1 cellular context compared by ENCODE assay signal in the genomic region with DNA sequence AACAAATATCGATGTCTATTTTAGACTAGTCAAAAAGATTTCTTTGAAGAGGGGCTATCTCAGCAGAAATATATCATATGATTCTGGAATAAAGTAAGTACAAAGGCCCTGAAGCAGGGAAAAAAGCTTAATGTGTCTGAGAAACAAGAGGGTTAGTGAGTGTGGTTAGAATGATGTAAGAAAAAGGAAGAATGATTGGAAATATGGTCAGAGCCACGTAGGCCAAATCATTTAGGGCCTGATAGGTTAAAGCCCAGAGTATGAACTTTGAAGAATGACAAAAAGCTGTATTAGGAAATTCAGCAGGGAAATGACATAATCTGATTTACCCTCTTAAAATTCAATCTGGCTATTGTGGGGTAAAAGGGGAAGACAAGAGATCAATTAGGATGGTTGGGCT.
A peak's percentile ranks its signal among the peaks of the same experiment; 100 is the strongest.
TF ChIP-seq lines count a peak whose summit lies in the region.

No MANE protein-coding gene starts in this region.

TF ChIP-seq in GM12878, 131 proteins besides CTCF, POLR2A, EP300 and RAD21 (continued from another document):
- TF ChIP-seq, protein P1, sequence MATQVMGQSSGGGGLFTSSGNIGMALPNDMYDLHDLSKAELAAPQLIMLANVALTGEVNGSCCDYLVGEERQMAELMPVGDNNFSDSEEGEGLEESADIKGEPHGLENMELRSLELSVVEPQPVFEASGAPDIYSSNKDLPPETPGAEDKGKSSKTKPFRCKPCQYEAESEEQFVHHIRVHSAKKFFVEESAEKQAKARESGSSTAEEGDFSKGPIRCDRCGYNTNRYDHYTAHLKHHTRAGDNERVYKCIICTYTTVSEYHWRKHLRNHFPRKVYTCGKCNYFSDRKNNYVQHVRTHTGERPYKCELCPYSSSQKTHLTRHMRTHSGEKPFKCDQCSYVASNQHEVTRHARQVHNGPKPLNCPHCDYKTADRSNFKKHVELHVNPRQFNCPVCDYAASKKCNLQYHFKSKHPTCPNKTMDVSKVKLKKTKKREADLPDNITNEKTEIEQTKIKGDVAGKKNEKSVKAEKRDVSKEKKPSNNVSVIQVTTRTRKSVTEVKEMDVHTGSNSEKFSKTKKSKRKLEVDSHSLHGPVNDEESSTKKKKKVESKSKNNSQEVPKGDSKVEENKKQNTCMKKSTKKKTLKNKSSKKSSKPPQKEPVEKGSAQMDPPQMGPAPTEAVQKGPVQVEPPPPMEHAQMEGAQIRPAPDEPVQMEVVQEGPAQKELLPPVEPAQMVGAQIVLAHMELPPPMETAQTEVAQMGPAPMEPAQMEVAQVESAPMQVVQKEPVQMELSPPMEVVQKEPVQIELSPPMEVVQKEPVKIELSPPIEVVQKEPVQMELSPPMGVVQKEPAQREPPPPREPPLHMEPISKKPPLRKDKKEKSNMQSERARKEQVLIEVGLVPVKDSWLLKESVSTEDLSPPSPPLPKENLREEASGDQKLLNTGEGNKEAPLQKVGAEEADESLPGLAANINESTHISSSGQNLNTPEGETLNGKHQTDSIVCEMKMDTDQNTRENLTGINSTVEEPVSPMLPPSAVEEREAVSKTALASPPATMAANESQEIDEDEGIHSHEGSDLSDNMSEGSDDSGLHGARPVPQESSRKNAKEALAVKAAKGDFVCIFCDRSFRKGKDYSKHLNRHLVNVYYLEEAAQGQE (IDR thresholded peaks at IDR 0.05; ENCODE audit: low read depth, low read length) = no peak
- TF ChIP-seq RUNX3 (IDR thresholded peaks at IDR 0.05; ENCODE audit: low read length) = peak; percentile 58
- TF ChIP-seq, protein P2, sequence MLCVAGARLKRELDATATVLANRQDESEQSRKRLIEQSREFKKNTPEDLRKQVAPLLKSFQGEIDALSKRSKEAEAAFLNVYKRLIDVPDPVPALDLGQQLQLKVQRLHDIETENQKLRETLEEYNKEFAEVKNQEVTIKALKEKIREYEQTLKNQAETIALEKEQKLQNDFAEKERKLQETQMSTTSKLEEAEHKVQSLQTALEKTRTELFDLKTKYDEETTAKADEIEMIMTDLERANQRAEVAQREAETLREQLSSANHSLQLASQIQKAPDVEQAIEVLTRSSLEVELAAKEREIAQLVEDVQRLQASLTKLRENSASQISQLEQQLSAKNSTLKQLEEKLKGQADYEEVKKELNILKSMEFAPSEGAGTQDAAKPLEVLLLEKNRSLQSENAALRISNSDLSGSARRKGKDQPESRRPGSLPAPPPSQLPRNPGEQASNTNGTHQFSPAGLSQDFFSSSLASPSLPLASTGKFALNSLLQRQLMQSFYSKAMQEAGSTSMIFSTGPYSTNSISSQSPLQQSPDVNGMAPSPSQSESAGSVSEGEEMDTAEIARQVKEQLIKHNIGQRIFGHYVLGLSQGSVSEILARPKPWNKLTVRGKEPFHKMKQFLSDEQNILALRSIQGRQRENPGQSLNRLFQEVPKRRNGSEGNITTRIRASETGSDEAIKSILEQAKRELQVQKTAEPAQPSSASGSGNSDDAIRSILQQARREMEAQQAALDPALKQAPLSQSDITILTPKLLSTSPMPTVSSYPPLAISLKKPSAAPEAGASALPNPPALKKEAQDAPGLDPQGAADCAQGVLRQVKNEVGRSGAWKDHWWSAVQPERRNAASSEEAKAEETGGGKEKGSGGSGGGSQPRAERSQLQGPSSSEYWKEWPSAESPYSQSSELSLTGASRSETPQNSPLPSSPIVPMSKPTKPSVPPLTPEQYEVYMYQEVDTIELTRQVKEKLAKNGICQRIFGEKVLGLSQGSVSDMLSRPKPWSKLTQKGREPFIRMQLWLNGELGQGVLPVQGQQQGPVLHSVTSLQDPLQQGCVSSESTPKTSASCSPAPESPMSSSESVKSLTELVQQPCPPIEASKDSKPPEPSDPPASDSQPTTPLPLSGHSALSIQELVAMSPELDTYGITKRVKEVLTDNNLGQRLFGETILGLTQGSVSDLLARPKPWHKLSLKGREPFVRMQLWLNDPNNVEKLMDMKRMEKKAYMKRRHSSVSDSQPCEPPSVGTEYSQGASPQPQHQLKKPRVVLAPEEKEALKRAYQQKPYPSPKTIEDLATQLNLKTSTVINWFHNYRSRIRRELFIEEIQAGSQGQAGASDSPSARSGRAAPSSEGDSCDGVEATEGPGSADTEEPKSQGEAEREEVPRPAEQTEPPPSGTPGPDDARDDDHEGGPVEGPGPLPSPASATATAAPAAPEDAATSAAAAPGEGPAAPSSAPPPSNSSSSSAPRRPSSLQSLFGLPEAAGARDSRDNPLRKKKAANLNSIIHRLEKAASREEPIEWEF (IDR thresholded peaks at IDR 0.05; ENCODE audit: insufficient replicate concordance, low read depth, low read length) = no peak
- no peak for TF ChIP-seq CHD1 (IDR thresholded peaks at IDR 0.05; ENCODE audit: low read depth, low read length)
- TF ChIP-seq CBFB (IDR thresholded peaks at IDR 0.05; ENCODE audit: low read depth) = no peak
- TF ChIP-seq CREB1 (IDR thresholded peaks at IDR 0.05; ENCODE audit: low read depth) = peak; percentile 69
- TF ChIP-seq, protein P3, sequence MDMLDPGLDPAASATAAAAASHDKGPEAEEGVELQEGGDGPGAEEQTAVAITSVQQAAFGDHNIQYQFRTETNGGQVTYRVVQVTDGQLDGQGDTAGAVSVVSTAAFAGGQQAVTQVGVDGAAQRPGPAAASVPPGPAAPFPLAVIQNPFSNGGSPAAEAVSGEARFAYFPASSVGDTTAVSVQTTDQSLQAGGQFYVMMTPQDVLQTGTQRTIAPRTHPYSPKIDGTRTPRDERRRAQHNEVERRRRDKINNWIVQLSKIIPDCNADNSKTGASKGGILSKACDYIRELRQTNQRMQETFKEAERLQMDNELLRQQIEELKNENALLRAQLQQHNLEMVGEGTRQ (IDR thresholded peaks at IDR 0.05; ENCODE audit: borderline replicate concordance, low read depth, low read length) = no peak
- TF ChIP-seq CEBPB (IDR thresholded peaks at IDR 0.05; ENCODE audit: borderline replicate concordance in 1 of 2, low read depth in 2 of 2, low read length in 2 of 2) = no peak
- no peak for TF ChIP-seq CHD4 (IDR thresholded peaks at IDR 0.05)
- no peak for TF ChIP-seq GATAD2B (conservative IDR thresholded peaks at IDR 0.05; ENCODE audit: low read depth)
- no peak for TF ChIP-seq TCF7 (IDR thresholded peaks at IDR 0.05; ENCODE audit: borderline replicate concordance)
- no peak for TF ChIP-seq POLR2AphosphoS5 (IDR thresholded peaks at IDR 0.05; ENCODE audit: low read length)
- peak; percentile 38; the same call in 1 of the 2 replicates for TF ChIP-seq CREM (IDR thresholded peaks at IDR 0.05; ENCODE audit: low read depth)
- no peak for TF ChIP-seq TCF3 (IDR thresholded peaks at IDR 0.05; ENCODE audit: borderline replicate concordance, insufficient read depth, low read depth, low read length)
- 0 out of 2 replicates have a peak, but pooled peaks have one; percentile 7 for TF ChIP-seq GABPA (IDR thresholded peaks at IDR 0.05; ENCODE audit: low read depth)
- TF ChIP-seq, protein P4, sequence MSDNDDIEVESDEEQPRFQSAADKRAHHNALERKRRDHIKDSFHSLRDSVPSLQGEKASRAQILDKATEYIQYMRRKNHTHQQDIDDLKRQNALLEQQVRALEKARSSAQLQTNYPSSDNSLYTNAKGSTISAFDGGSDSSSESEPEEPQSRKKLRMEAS (IDR thresholded peaks at IDR 0.05; ENCODE audit: low read depth, low read length) = no peak
- TF ChIP-seq, protein P5, sequence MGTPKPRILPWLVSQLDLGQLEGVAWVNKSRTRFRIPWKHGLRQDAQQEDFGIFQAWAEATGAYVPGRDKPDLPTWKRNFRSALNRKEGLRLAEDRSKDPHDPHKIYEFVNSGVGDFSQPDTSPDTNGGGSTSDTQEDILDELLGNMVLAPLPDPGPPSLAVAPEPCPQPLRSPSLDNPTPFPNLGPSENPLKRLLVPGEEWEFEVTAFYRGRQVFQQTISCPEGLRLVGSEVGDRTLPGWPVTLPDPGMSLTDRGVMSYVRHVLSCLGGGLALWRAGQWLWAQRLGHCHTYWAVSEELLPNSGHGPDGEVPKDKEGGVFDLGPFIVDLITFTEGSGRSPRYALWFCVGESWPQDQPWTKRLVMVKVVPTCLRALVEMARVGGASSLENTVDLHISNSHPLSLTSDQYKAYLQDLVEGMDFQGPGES (IDR thresholded peaks at IDR 0.05) = no peak
- no peak for TF ChIP-seq ZNF217 (IDR thresholded peaks at IDR 0.05)
- TF ChIP-seq, protein P6, sequence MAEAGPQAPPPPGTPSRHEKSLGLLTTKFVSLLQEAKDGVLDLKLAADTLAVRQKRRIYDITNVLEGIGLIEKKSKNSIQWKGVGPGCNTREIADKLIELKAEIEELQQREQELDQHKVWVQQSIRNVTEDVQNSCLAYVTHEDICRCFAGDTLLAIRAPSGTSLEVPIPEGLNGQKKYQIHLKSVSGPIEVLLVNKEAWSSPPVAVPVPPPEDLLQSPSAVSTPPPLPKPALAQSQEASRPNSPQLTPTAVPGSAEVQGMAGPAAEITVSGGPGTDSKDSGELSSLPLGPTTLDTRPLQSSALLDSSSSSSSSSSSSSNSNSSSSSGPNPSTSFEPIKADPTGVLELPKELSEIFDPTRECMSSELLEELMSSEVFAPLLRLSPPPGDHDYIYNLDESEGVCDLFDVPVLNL (IDR thresholded peaks at IDR 0.05; ENCODE audit: low read depth, low read length) = no peak
- TF ChIP-seq JUND (IDR thresholded peaks at IDR 0.05; ENCODE audit: low read depth, low read length) = no peak
- no peak for TF ChIP-seq EGR1 (IDR thresholded peaks at IDR 0.05; ENCODE audit: borderline replicate concordance in 1 of 2, low read depth in 2 of 2, low read length in 2 of 2)
- TF ChIP-seq, protein P7, sequence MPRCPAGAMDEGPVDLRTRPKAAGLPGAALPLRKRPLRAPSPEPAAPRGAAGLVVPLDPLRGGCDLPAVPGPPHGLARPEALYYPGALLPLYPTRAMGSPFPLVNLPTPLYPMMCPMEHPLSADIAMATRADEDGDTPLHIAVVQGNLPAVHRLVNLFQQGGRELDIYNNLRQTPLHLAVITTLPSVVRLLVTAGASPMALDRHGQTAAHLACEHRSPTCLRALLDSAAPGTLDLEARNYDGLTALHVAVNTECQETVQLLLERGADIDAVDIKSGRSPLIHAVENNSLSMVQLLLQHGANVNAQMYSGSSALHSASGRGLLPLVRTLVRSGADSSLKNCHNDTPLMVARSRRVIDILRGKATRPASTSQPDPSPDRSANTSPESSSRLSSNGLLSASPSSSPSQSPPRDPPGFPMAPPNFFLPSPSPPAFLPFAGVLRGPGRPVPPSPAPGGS (IDR thresholded peaks at IDR 0.05; ENCODE audit: borderline replicate concordance, insufficient read depth, low read depth, low read length, poor library complexity, severe bottlenecking) = no peak
- TF ChIP-seq, protein P8, sequence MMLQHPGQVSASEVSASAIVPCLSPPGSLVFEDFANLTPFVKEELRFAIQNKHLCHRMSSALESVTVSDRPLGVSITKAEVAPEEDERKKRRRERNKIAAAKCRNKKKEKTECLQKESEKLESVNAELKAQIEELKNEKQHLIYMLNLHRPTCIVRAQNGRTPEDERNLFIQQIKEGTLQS (IDR thresholded peaks at IDR 0.05; ENCODE audit: borderline replicate concordance, extremely low read depth, low read depth, low read length) = no peak
- TF ChIP-seq WRNIP1 (IDR thresholded peaks at IDR 0.05; ENCODE audit: borderline replicate concordance, low read depth, low read length) = no peak
- TF ChIP-seq FOS (IDR thresholded peaks at IDR 0.05; ENCODE audit: borderline replicate concordance, extremely low read depth, insufficient read length) = no peak
